Comparison of ENCODE assay signal across 8 cellular contexts in the genomic region with DNA sequence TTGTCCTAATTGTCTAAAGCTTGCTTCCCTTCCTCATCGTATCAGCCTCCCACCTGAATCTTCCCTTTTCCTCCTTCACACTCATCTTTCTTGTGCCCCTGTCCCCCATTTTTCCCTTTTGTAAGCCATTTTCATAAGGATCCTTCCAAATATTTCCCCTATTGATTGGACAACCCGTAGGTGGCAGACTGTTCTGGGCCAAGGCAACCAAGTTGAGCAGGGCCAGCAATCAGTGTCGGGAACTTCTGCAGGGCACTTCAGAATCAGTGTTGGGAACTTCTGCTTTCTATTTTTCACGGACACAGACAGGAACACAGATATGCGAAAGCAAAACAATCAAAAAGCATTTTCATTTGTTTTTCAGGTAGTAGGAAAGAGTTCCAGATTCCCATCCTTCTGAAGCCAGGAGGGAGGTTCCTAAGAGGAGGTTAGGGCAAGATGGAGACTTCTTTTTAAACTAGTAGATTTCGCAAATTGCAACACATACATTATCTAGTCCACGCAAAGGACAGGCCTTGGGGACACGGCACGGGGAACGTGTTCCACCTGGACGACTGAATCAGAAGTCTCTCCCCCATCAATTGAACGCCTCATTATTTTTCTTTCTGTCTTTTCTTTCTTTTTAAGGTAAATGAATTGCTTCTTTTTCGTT. TPM values are rescaled to one million over a fixed set of nuclear protein-coding genes. Genes with fewer than 3 reads are reported as not detected.
DNase-seq lines count a peak whose midpoint lies in the region; ATAC-seq lines count a peak whose summit lies in the region.

No MANE protein-coding gene starts in this region.

- H3K9ac ChIP-seq in NT2/D1 (ENCODE audit: insufficient read length, low read depth) (peak overlapping the region; percentile 76), iPS-18a (ENCODE audit: low read length) (peak overlapping the region; percentile 80), skeletal muscle satellite cell (ENCODE audit: low read depth, low read length) (peak overlapping the region; percentile 92)

- peak; percentile 37 to 44 for DNase-seq in AML-193 (lab: John Stamatoyannopoulos, UW)
- DNase-seq in NT2/D1 (ENCODE audit: low read depth, low spot score), result no peak
- DNase-seq in brain pericyte (ENCODE audit: low read depth, low spot score), result peak; percentile 27
- no peak for DNase-seq in effector CD8-positive, alpha-beta T cell (lab: John Stamatoyannopoulos, UW)

- H3K4me3 ChIP-seq in NT2/D1 (ENCODE audit: insufficient read length, low read depth), result peak overlapping the region; percentile 70
- H3K4me3 ChIP-seq in iPS-18a (ENCODE audit: low read length), result peak overlapping the region; percentile 91
- H3K4me3 ChIP-seq in skeletal muscle satellite cell (ENCODE audit: low read length), result peak overlapping the region; percentile 84

- no peak overlapping the region for H3K27ac ChIP-seq in iPS-18a (ENCODE audit: low read length)

- peak; percentile 17 for ATAC-seq in GM18511 (IDR thresholded peaks at IDR 0.05; ENCODE audit: unreplicated experiment)
- ATAC-seq in GM21717 (IDR thresholded peaks at IDR 0.05; ENCODE audit: unreplicated experiment), result no peak

- H3K36me3 ChIP-seq in NT2/D1 (ENCODE audit: insufficient read depth, insufficient read length, low read length), result peaks cover 13% of the 10 kb centered on the region
- H3K36me3 ChIP-seq in iPS-18a (ENCODE audit: control insufficient read depth, low read depth, low read length), result no peaks in the 10 kb centered on the region
- H3K36me3 ChIP-seq in skeletal muscle satellite cell (ENCODE audit: insufficient read depth, low read length), result no peaks in the 10 kb centered on the region

- H3K9me3 ChIP-seq in NT2/D1 (ENCODE audit: insufficient read depth, low read length) (no peaks in the 10 kb centered on the region), iPS-18a (ENCODE audit: control insufficient read depth, low read depth, low read length) (no peaks in the 10 kb centered on the region), skeletal muscle satellite cell (replicated peaks; ENCODE audit: low read length) (no peaks in the 10 kb centered on the region)

- peak overlapping the region; percentile 86 for H3K4me2 ChIP-seq in skeletal muscle satellite cell (ENCODE audit: low read length)

- H3K27me3 ChIP-seq in NT2/D1 (ENCODE audit: insufficient read depth, insufficient read length) (no peaks in the 10 kb centered on the region), iPS-18a (ENCODE audit: control insufficient read depth, insufficient read depth, low read length) (peaks cover 10% of the 10 kb centered on the region), skeletal muscle satellite cell (ENCODE audit: control insufficient read depth, insufficient read depth, low read length) (no peaks in the 10 kb centered on the region)

- no peaks in the 10 kb centered on the region for H3K4me1 ChIP-seq in NT2/D1 (ENCODE audit: insufficient read depth, insufficient read length)
- H3K4me1 ChIP-seq in iPS-18a (ENCODE audit: control insufficient read depth, low read depth, low read length), result peaks cover 27% of the 10 kb centered on the region
- peaks cover 19% of the 10 kb centered on the region for H3K4me1 ChIP-seq in skeletal muscle satellite cell (ENCODE audit: control insufficient read depth, insufficient read depth, low read length)

RNA-seq across cellular contexts. Expression of a gene that starts 0.7 kb away (rescaled TPM):
- 86.1 and 112 TPM in 2 replicates for total RNA-seq in skeletal muscle satellite cell (2012; rRNA removed)

Comparison
In these comparisons a context has a peak if more than half of its experiments do, and no peak if none do; other contexts are left out.
1. DNase-seq: peak in AML-193 (2 of 2) and brain pericyte (single experiment); none in NT2/D1 (single experiment) and effector CD8-positive, alpha-beta T cell (single experiment).
2. Peak in every context shown above with its lines, with median percentiles within 50 percentile points of each other: H3K4me3 ChIP-seq and H3K9ac ChIP-seq.